In the genomic region with DNA sequence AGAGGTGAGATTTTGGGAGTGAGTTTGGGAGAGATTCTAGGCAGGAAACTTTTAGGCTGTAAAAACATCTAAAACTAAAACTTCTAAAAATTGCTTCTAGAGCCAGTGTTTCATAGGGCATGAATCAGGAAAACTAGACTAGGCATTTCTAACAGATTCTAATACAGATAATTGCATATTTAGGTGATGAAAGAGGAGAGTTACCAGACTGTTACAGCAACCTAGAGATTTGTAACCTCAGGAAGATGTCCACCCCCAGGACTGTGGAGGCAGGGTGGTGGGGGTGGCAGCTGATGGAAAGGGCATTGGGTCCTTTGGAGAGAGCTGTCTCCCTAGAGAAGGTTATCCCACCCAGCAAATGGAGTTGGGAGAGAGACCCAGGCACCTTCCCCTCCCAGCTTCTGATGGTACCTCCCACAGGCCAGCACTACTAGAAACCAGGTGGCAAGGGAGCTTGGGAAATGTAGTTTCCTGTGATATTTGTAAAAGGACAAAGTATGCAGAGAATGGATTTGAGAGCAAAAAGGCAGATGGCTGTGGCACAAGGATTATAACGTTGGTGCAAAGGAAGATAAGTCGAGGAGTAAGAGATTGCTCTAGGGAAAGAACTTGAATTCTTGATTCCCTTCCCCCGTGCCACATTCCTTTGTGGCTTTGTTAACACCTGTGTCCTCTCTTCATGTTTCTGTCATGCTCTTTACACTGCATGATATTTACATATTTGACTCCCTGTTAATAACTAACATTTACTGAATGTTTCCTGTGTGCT, we compare ENCODE assay signal across 1 cellular context.
TF ChIP-seq lines count a peak whose summit lies in the region.

No MANE protein-coding gene starts in this region.

TF ChIP-seq in GM23338, 12 proteins besides CTCF, POLR2A, EP300 and RAD21 (continued from another document):
- TF ChIP-seq, protein P1, sequence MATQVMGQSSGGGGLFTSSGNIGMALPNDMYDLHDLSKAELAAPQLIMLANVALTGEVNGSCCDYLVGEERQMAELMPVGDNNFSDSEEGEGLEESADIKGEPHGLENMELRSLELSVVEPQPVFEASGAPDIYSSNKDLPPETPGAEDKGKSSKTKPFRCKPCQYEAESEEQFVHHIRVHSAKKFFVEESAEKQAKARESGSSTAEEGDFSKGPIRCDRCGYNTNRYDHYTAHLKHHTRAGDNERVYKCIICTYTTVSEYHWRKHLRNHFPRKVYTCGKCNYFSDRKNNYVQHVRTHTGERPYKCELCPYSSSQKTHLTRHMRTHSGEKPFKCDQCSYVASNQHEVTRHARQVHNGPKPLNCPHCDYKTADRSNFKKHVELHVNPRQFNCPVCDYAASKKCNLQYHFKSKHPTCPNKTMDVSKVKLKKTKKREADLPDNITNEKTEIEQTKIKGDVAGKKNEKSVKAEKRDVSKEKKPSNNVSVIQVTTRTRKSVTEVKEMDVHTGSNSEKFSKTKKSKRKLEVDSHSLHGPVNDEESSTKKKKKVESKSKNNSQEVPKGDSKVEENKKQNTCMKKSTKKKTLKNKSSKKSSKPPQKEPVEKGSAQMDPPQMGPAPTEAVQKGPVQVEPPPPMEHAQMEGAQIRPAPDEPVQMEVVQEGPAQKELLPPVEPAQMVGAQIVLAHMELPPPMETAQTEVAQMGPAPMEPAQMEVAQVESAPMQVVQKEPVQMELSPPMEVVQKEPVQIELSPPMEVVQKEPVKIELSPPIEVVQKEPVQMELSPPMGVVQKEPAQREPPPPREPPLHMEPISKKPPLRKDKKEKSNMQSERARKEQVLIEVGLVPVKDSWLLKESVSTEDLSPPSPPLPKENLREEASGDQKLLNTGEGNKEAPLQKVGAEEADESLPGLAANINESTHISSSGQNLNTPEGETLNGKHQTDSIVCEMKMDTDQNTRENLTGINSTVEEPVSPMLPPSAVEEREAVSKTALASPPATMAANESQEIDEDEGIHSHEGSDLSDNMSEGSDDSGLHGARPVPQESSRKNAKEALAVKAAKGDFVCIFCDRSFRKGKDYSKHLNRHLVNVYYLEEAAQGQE (IDR thresholded peaks at IDR 0.05; ENCODE audit: unreplicated experiment), result no peak
- no peak for TF ChIP-seq ZNF114 (CRISPR knock-in tag; IDR thresholded peaks at IDR 0.05)
TF ChIP-seq in GM23338: peak in this region for 0.
